ENCODE assay signal across 1 cellular context in the genomic region with DNA sequence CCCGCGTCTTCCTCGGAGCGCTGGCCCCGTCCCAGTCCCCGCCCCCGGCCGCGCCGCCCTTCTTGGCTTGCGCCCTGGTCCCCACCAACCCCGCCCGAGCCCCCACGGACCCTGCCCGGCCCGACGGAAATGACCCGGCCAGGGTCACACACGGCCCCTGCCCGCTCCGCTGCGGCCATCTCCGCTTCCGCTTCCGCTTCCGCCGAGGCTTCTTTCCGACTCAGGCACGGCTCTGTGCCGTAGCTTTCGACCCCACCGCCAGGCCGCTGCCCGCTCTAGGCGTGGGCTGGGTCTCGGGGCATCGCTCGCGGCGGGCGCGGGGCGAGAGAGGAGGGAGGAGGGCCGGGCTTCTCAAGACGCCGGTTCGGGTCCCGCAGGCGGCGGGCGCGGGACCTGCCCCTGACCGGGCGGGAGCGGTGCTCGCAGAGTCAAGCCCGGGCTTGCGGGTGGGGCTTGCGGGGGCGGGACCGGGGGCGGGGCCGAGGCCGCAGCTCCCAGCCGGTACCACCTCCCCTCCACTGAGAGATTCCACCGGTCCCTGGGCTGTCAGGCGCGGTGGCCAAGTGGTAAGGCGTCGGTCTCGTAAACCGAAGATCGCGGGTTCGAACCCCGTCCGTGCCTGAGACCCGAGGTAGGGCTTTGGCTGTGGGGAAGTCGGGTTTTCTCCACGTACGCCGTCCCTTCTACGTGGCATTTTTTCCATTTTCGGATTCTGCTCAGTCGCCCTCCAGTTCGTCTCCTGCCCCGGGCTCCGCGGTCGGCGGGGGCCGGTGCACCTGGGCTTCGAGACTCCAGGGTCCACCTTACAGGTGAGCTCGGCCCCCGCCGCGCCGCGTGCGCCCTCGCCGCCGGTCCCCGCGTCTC.
A peak's percentile ranks its signal among the peaks of the same experiment; 100 is the strongest.
TF ChIP-seq lines count a peak whose summit lies in the region.

No MANE protein-coding gene starts in this region.

TF ChIP-seq in GM12878, 131 proteins besides CTCF, POLR2A, EP300 and RAD21 (continued from another document and continues in another):
- TF ChIP-seq, protein P1, sequence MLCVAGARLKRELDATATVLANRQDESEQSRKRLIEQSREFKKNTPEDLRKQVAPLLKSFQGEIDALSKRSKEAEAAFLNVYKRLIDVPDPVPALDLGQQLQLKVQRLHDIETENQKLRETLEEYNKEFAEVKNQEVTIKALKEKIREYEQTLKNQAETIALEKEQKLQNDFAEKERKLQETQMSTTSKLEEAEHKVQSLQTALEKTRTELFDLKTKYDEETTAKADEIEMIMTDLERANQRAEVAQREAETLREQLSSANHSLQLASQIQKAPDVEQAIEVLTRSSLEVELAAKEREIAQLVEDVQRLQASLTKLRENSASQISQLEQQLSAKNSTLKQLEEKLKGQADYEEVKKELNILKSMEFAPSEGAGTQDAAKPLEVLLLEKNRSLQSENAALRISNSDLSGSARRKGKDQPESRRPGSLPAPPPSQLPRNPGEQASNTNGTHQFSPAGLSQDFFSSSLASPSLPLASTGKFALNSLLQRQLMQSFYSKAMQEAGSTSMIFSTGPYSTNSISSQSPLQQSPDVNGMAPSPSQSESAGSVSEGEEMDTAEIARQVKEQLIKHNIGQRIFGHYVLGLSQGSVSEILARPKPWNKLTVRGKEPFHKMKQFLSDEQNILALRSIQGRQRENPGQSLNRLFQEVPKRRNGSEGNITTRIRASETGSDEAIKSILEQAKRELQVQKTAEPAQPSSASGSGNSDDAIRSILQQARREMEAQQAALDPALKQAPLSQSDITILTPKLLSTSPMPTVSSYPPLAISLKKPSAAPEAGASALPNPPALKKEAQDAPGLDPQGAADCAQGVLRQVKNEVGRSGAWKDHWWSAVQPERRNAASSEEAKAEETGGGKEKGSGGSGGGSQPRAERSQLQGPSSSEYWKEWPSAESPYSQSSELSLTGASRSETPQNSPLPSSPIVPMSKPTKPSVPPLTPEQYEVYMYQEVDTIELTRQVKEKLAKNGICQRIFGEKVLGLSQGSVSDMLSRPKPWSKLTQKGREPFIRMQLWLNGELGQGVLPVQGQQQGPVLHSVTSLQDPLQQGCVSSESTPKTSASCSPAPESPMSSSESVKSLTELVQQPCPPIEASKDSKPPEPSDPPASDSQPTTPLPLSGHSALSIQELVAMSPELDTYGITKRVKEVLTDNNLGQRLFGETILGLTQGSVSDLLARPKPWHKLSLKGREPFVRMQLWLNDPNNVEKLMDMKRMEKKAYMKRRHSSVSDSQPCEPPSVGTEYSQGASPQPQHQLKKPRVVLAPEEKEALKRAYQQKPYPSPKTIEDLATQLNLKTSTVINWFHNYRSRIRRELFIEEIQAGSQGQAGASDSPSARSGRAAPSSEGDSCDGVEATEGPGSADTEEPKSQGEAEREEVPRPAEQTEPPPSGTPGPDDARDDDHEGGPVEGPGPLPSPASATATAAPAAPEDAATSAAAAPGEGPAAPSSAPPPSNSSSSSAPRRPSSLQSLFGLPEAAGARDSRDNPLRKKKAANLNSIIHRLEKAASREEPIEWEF (IDR thresholded peaks at IDR 0.05; ENCODE audit: insufficient replicate concordance, low read depth, low read length): no peak
- TF ChIP-seq, protein P2, sequence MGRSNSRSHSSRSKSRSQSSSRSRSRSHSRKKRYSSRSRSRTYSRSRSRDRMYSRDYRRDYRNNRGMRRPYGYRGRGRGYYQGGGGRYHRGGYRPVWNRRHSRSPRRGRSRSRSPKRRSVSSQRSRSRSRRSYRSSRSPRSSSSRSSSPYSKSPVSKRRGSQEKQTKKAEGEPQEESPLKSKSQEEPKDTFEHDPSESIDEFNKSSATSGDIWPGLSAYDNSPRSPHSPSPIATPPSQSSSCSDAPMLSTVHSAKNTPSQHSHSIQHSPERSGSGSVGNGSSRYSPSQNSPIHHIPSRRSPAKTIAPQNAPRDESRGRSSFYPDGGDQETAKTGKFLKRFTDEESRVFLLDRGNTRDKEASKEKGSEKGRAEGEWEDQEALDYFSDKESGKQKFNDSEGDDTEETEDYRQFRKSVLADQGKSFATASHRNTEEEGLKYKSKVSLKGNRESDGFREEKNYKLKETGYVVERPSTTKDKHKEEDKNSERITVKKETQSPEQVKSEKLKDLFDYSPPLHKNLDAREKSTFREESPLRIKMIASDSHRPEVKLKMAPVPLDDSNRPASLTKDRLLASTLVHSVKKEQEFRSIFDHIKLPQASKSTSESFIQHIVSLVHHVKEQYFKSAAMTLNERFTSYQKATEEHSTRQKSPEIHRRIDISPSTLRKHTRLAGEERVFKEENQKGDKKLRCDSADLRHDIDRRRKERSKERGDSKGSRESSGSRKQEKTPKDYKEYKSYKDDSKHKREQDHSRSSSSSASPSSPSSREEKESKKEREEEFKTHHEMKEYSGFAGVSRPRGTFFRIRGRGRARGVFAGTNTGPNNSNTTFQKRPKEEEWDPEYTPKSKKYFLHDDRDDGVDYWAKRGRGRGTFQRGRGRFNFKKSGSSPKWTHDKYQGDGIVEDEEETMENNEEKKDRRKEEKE (IDR thresholded peaks at IDR 0.05): no peak
- TF ChIP-seq YY1 (IDR thresholded peaks at IDR 0.05; ENCODE audit: low read depth, low read length) (peak; percentile 34), CHD4 (IDR thresholded peaks at IDR 0.05) (no peak), WRNIP1 (IDR thresholded peaks at IDR 0.05; ENCODE audit: borderline replicate concordance, low read depth, low read length) (no peak), RCOR1 (conservative IDR thresholded peaks at IDR 0.05; ENCODE audit: low read depth, low read length) (no peak), MTA2 (IDR thresholded peaks at IDR 0.05; ENCODE audit: low read depth) (0 out of 2 replicates have a peak, but pooled peaks have one; percentile 21), BRCA1 (IDR thresholded peaks at IDR 0.05; ENCODE audit: low read depth, low read length) (no peak), NFXL1 (IDR thresholded peaks at IDR 0.05; ENCODE audit: borderline replicate concordance) (no peak), CBX5 (IDR thresholded peaks at IDR 0.05; ENCODE audit: low read depth) (no peak), JUNB (IDR thresholded peaks at IDR 0.05) (no peak)
- TF ChIP-seq, protein P3, sequence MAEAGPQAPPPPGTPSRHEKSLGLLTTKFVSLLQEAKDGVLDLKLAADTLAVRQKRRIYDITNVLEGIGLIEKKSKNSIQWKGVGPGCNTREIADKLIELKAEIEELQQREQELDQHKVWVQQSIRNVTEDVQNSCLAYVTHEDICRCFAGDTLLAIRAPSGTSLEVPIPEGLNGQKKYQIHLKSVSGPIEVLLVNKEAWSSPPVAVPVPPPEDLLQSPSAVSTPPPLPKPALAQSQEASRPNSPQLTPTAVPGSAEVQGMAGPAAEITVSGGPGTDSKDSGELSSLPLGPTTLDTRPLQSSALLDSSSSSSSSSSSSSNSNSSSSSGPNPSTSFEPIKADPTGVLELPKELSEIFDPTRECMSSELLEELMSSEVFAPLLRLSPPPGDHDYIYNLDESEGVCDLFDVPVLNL (IDR thresholded peaks at IDR 0.05; ENCODE audit: low read depth, low read length): no peak
- TF ChIP-seq, protein P4, sequence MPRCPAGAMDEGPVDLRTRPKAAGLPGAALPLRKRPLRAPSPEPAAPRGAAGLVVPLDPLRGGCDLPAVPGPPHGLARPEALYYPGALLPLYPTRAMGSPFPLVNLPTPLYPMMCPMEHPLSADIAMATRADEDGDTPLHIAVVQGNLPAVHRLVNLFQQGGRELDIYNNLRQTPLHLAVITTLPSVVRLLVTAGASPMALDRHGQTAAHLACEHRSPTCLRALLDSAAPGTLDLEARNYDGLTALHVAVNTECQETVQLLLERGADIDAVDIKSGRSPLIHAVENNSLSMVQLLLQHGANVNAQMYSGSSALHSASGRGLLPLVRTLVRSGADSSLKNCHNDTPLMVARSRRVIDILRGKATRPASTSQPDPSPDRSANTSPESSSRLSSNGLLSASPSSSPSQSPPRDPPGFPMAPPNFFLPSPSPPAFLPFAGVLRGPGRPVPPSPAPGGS (IDR thresholded peaks at IDR 0.05; ENCODE audit: borderline replicate concordance, insufficient read depth, low read depth, low read length, poor library complexity, severe bottlenecking): no peak
- TF ChIP-seq, protein P5, sequence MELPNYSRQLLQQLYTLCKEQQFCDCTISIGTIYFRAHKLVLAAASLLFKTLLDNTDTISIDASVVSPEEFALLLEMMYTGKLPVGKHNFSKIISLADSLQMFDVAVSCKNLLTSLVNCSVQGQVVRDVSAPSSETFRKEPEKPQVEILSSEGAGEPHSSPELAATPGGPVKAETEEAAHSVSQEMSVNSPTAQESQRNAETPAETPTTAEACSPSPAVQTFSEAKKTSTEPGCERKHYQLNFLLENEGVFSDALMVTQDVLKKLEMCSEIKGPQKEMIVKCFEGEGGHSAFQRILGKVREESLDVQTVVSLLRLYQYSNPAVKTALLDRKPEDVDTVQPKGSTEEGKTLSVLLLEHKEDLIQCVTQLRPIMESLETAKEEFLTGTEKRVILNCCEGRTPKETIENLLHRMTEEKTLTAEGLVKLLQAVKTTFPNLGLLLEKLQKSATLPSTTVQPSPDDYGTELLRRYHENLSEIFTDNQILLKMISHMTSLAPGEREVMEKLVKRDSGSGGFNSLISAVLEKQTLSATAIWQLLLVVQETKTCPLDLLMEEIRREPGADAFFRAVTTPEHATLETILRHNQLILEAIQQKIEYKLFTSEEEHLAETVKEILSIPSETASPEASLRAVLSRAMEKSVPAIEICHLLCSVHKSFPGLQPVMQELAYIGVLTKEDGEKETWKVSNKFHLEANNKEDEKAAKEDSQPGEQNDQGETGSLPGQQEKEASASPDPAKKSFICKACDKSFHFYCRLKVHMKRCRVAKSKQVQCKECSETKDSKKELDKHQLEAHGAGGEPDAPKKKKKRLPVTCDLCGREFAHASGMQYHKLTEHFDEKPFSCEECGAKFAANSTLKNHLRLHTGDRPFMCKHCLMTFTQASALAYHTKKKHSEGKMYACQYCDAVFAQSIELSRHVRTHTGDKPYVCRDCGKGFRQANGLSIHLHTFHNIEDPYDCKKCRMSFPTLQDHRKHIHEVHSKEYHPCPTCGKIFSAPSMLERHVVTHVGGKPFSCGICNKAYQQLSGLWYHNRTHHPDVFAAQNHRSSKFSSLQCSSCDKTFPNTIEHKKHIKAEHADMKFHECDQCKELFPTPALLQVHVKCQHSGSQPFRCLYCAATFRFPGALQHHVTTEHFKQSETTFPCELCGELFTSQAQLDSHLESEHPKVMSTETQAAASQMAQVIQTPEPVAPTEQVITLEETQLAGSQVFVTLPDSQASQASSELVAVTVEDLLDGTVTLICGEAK (IDR thresholded peaks at IDR 0.05; ENCODE audit: borderline replicate concordance): peak; percentile 79
- TF ChIP-seq, protein P6, sequence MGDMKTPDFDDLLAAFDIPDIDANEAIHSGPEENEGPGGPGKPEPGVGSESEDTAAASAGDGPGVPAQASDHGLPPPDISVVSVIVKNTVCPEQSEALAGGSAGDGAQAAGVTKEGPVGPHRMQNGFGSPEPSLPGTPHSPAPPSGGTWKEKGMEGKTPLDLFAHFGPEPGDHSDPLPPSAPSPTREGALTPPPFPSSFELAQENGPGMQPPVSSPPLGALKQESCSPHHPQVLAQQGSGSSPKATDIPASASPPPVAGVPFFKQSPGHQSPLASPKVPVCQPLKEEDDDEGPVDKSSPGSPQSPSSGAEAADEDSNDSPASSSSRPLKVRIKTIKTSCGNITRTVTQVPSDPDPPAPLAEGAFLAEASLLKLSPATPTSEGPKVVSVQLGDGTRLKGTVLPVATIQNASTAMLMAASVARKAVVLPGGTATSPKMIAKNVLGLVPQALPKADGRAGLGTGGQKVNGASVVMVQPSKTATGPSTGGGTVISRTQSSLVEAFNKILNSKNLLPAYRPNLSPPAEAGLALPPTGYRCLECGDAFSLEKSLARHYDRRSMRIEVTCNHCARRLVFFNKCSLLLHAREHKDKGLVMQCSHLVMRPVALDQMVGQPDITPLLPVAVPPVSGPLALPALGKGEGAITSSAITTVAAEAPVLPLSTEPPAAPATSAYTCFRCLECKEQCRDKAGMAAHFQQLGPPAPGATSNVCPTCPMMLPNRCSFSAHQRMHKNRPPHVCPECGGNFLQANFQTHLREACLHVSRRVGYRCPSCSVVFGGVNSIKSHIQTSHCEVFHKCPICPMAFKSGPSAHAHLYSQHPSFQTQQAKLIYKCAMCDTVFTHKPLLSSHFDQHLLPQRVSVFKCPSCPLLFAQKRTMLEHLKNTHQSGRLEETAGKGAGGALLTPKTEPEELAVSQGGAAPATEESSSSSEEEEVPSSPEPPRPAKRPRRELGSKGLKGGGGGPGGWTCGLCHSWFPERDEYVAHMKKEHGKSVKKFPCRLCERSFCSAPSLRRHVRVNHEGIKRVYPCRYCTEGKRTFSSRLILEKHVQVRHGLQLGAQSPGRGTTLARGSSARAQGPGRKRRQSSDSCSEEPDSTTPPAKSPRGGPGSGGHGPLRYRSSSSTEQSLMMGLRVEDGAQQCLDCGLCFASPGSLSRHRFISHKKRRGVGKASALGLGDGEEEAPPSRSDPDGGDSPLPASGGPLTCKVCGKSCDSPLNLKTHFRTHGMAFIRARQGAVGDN (IDR thresholded peaks at IDR 0.05): no peak
- TF ChIP-seq, protein P7, sequence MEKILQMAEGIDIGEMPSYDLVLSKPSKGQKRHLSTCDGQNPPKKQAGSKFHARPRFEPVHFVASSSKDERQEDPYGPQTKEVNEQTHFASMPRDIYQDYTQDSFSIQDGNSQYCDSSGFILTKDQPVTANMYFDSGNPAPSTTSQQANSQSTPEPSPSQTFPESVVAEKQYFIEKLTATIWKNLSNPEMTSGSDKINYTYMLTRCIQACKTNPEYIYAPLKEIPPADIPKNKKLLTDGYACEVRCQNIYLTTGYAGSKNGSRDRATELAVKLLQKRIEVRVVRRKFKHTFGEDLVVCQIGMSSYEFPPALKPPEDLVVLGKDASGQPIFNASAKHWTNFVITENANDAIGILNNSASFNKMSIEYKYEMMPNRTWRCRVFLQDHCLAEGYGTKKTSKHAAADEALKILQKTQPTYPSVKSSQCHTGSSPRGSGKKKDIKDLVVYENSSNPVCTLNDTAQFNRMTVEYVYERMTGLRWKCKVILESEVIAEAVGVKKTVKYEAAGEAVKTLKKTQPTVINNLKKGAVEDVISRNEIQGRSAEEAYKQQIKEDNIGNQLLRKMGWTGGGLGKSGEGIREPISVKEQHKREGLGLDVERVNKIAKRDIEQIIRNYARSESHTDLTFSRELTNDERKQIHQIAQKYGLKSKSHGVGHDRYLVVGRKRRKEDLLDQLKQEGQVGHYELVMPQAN (conservative IDR thresholded peaks at IDR 0.05): peak; percentile 40
- TF ChIP-seq, protein P8, sequence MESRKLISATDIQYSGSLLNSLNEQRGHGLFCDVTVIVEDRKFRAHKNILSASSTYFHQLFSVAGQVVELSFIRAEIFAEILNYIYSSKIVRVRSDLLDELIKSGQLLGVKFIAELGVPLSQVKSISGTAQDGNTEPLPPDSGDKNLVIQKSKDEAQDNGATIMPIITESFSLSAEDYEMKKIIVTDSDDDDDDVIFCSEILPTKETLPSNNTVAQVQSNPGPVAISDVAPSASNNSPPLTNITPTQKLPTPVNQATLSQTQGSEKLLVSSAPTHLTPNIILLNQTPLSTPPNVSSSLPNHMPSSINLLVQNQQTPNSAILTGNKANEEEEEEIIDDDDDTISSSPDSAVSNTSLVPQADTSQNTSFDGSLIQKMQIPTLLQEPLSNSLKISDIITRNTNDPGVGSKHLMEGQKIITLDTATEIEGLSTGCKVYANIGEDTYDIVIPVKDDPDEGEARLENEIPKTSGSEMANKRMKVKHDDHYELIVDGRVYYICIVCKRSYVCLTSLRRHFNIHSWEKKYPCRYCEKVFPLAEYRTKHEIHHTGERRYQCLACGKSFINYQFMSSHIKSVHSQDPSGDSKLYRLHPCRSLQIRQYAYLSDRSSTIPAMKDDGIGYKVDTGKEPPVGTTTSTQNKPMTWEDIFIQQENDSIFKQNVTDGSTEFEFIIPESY (IDR thresholded peaks at IDR 0.05): no peak; the same call in 1 of the 2 replicates
- TF ChIP-seq, protein P9, sequence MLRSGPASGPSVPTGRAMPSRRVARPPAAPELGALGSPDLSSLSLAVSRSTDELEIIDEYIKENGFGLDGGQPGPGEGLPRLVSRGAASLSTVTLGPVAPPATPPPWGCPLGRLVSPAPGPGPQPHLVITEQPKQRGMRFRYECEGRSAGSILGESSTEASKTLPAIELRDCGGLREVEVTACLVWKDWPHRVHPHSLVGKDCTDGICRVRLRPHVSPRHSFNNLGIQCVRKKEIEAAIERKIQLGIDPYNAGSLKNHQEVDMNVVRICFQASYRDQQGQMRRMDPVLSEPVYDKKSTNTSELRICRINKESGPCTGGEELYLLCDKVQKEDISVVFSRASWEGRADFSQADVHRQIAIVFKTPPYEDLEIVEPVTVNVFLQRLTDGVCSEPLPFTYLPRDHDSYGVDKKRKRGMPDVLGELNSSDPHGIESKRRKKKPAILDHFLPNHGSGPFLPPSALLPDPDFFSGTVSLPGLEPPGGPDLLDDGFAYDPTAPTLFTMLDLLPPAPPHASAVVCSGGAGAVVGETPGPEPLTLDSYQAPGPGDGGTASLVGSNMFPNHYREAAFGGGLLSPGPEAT (IDR thresholded peaks at IDR 0.05; ENCODE audit: low read depth): no peak
